In the genomic region with DNA sequence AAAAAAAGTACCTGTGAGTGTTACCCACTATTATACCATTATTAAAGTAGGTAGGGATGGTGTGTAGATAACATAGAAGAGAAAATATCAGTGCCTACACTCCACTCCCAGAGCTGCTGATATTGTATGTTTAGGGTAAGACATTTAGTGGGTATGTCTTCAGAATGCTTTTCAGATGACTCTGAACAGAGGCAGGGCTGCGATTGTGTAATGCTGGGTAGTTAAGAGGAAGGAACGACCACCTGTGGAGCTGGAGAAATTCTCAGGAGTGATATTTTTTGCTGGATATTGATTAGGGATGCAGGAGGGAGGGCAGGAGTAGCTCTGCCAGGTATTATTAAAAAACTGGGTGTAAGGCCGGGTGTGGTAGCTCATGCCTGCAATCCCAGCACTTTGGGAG, we compare ENCODE assay signal across 14 cellular contexts. TPM values are rescaled to one million over a fixed set of nuclear protein-coding genes. Genes with fewer than 3 reads are reported as not detected.
A peak's percentile ranks its signal among the peaks of the same experiment; 100 is the strongest.
DNase-seq lines count a peak whose midpoint lies in the region; ATAC-seq and TF ChIP-seq lines count a peak whose summit lies in the region.
"Had no signal": no experiment of that assay in that cellular context is flagged by ENCODE, and none has a peak within 500 bp of the region (broad histone marks: within the 10 kb centered on the region; RNA-seq: fewer than 3 reads in every experiment).

No MANE protein-coding gene starts in this region.

- peaks cover 26% of the 10 kb centered on the region for H3K36me3 Mint-ChIP-seq in CD4-positive, CD25-positive, alpha-beta regulatory T cell
- H3K36me3 Mint-ChIP-seq in GM23338 (ENCODE audit: low read depth): peaks cover 32% of the 10 kb centered on the region
- peaks cover 28% of the 10 kb centered on the region for H3K36me3 Mint-ChIP-seq in activated naive CD8-positive, alpha-beta T cell treated with anti-CD3 and anti-CD28 coated beads, Interleukin-2, amount 50 U/mL, for 24 hours (ENCODE audit: low read depth)
- H3K36me3 Mint-ChIP-seq in immature natural killer cell: peaks cover 5 to 11% (median 10%) of the 10 kb centered on the region in 3 donors

- no peaks in the 10 kb centered on the region for H3K9me3 ChIP-seq in CD4-positive, CD25-positive, alpha-beta regulatory T cell (ENCODE audit: control insufficient read depth in 2 of 2, low read length in 2 of 2)
- peaks cover 5% of the 10 kb centered on the region for H3K9me3 ChIP-seq in left ventricle myocardium inferior (replicated peaks)
- H3K9me3 ChIP-seq: stomach had no signal

- peaks cover 3% of the 10 kb centered on the region; the same call in 1 of the 2 replicates for H3F3A ChIP-seq in GM23338 (replicated peaks; ENCODE audit: low read depth)

- H3K27ac Mint-ChIP-seq in CD4-positive, CD25-positive, alpha-beta regulatory T cell: peak overlapping the region; percentile 49 to 90 (median 89)
- H3K27ac Mint-ChIP-seq in GM23338: peak overlapping the region; percentile 50; the same call in 1 of the 2 replicates
- H3K27ac Mint-ChIP-seq in activated naive CD8-positive, alpha-beta T cell treated with anti-CD3 and anti-CD28 coated beads, Interleukin-2, amount 50 U/mL, for 24 hours: peak overlapping the region; percentile 20
- H3K27ac Mint-ChIP-seq in immature natural killer cell: peak overlapping the region; percentile 56 to 79 (median 70)

- H3K27me3 ChIP-seq in CD4-positive, CD25-positive, alpha-beta regulatory T cell (ENCODE audit: control insufficient read depth, insufficient read depth, low read length): no peaks in the 10 kb centered on the region
- no peaks in the 10 kb centered on the region for H3K27me3 ChIP-seq in GM23338 (ENCODE audit: insufficient read depth)
- no peaks in the 10 kb centered on the region for H3K27me3 ChIP-seq in left ventricle myocardium inferior (ENCODE audit: low read depth)
- H3K27me3 ChIP-seq: cardiac muscle cell, stomach had no signal

- no peak overlapping the region for H2AFZ ChIP-seq in GM23338

- TF ChIP-seq CTCF in GM23338 (conservative IDR thresholded peaks at IDR 0.05; ENCODE audit: low read depth in 2 of 2) (no peak), left ventricle myocardium inferior (IDR thresholded peaks at IDR 0.05; ENCODE audit: borderline replicate concordance) (no peak)

- ATAC-seq in CD4-positive, CD25-positive, alpha-beta regulatory T cell (ENCODE audit: low read depth in 2 of 2): no peak
- no peak for ATAC-seq in GM23338
- ATAC-seq in activated naive CD8-positive, alpha-beta T cell treated with anti-CD3 and anti-CD28 coated beads, Interleukin-2, amount 50 U/mL, for 24 hours: no peak

- H3K9me3 Mint-ChIP-seq in CD4-positive, CD25-positive, alpha-beta regulatory T cell: peaks cover 0 to 2% (median 0%) of the 10 kb centered on the region in 7 donors
- H3K9me3 Mint-ChIP-seq in GM23338 (no peaks in the 10 kb centered on the region), immature natural killer cell (no peaks in the 10 kb centered on the region)
- no peaks in the 10 kb centered on the region for H3K9me3 Mint-ChIP-seq in activated naive CD8-positive, alpha-beta T cell treated with anti-CD3 and anti-CD28 coated beads, Interleukin-2, amount 50 U/mL, for 24 hours
- H3K9me3 Mint-ChIP-seq: IgD-negative memory B cell had no signal

- H3K27ac ChIP-seq in CD4-positive, CD25-positive, alpha-beta regulatory T cell (ENCODE audit: insufficient read depth, low read length, poor library complexity, severe bottlenecking): peak overlapping the region; percentile 28
- H3K27ac ChIP-seq in GM23338 (ENCODE audit: low read depth): no peak overlapping the region
- H3K27ac ChIP-seq in left ventricle myocardium inferior (replicated peaks): no peak overlapping the region
- H3K27ac ChIP-seq: cardiac muscle cell had no signal

- no peak overlapping the region for H3K4me2 ChIP-seq in GM23338

- H3K4me1 Mint-ChIP-seq in CD4-positive, CD25-positive, alpha-beta regulatory T cell: peaks cover 23 to 79% (median 51%) of the 10 kb centered on the region in 4 donors
- H3K4me1 Mint-ChIP-seq in GM23338 (peaks cover 32% of the 10 kb centered on the region), immature natural killer cell (peaks cover 54 to 80% of the 10 kb centered on the region in 2 donors)
- H3K4me1 Mint-ChIP-seq in activated naive CD8-positive, alpha-beta T cell treated with anti-CD3 and anti-CD28 coated beads, Interleukin-2, amount 50 U/mL, for 24 hours: peaks cover 53% of the 10 kb centered on the region

- H4K20me1 ChIP-seq in GM23338 (replicated peaks; ENCODE audit: insufficient read depth): peaks cover 12% of the 10 kb centered on the region

- H3K9me2 ChIP-seq in GM23338 (ENCODE audit: insufficient read depth): no peaks in the 10 kb centered on the region

- peaks cover 50% of the 10 kb centered on the region for H3K79me2 ChIP-seq in GM23338 (replicated peaks; ENCODE audit: insufficient read depth)

- intact Hi-C loops in left ventricle myocardium inferior (cut with micrococcal nuclease): no loop called here

- H3K4me3 ChIP-seq in CD4-positive, CD25-positive, alpha-beta regulatory T cell (ENCODE audit: low read depth, low read length): no peak overlapping the region
- H3K4me3 ChIP-seq in GM23338 (no peak overlapping the region), left ventricle myocardium inferior (no peak overlapping the region)
- H3K4me3 ChIP-seq: cardiac muscle cell had no signal

- no peaks in the 10 kb centered on the region for H3K27me3 Mint-ChIP-seq in CD4-positive, CD25-positive, alpha-beta regulatory T cell
- H3K27me3 Mint-ChIP-seq in GM23338 (ENCODE audit: insufficient read depth, low read depth, poor library complexity) (peaks cover 7% of the 10 kb centered on the region), immature natural killer cell (ENCODE audit: low read depth in 3 of 3) (peaks cover 12 to 21% (median 17%) of the 10 kb centered on the region in 3 donors)
- H3K27me3 Mint-ChIP-seq in activated naive CD8-positive, alpha-beta T cell treated with anti-CD3 and anti-CD28 coated beads, Interleukin-2, amount 50 U/mL, for 24 hours: no peaks in the 10 kb centered on the region
- H3K27me3 Mint-ChIP-seq: IgD-negative memory B cell had no signal

- no peak for DNase-seq in CD4-positive, CD25-positive, alpha-beta regulatory T cell
- DNase-seq in GM23338 (ENCODE audit: low spot score) (no peak), immature natural killer cell (no peak), left ventricle myocardium inferior (no peak), mucosa of gallbladder (ENCODE audit: low spot score) (no peak), 8988T (no peak), hypothalamus (lab: John Stamatoyannopoulos, UW) (no peak)
- no peak for DNase-seq in activated naive CD8-positive, alpha-beta T cell treated with anti-CD3 and anti-CD28 coated beads, Interleukin-2, amount 50 U/mL, for 24 hours
- DNase-seq: kidney, NCI-H2081 treated with DMSO at 0.1 percent for 48 hours, occipital lobe, stomach had no signal

- H3K4me1 ChIP-seq in CD4-positive, CD25-positive, alpha-beta regulatory T cell (ENCODE audit: control insufficient read depth, insufficient read depth, low read length, poor library complexity, severe bottlenecking): peaks cover 43% of the 10 kb centered on the region
- H3K4me1 ChIP-seq in GM23338 (ENCODE audit: insufficient read depth) (peaks cover 19% of the 10 kb centered on the region), left ventricle myocardium inferior (peaks cover 49% of the 10 kb centered on the region)

- peaks cover 17% of the 10 kb centered on the region for H3K36me3 ChIP-seq in CD4-positive, CD25-positive, alpha-beta regulatory T cell (ENCODE audit: control insufficient read depth, insufficient read depth, low read length)
- H3K36me3 ChIP-seq in GM23338 (ENCODE audit: insufficient read depth) (peaks cover 15% of the 10 kb centered on the region; the same call in 1 of the 2 replicates), left ventricle myocardium inferior (peaks cover 25% of the 10 kb centered on the region)

- H3K4me3 Mint-ChIP-seq in CD4-positive, CD25-positive, alpha-beta regulatory T cell: peak overlapping the region in 2 of 4 donors; percentile 39 to 81
- H3K4me3 Mint-ChIP-seq in GM23338 (no peak overlapping the region; the same call in 2 of the 3 replicates), immature natural killer cell (peak overlapping the region in 3 of 5 donors; percentile 11 to 57 (median 43))
- H3K4me3 Mint-ChIP-seq in activated naive CD8-positive, alpha-beta T cell treated with anti-CD3 and anti-CD28 coated beads, Interleukin-2, amount 50 U/mL, for 24 hours: peak overlapping the region; percentile 9

TF ChIP-seq in GM23338, 12 proteins besides CTCF, POLR2A, EP300 and RAD21 (continues in another document):
- no peak for TF ChIP-seq POLR2AphosphoS5 (IDR thresholded peaks at IDR 0.05; ENCODE audit: low read depth)
- TF ChIP-seq ZNF331 (CRISPR knock-in tag; IDR thresholded peaks at IDR 0.05; ENCODE audit: low read depth): no peak
- TF ChIP-seq, protein P1, sequence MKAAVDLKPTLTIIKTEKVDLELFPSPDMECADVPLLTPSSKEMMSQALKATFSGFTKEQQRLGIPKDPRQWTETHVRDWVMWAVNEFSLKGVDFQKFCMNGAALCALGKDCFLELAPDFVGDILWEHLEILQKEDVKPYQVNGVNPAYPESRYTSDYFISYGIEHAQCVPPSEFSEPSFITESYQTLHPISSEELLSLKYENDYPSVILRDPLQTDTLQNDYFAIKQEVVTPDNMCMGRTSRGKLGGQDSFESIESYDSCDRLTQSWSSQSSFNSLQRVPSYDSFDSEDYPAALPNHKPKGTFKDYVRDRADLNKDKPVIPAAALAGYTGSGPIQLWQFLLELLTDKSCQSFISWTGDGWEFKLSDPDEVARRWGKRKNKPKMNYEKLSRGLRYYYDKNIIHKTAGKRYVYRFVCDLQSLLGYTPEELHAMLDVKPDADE (IDR thresholded peaks at IDR 0.05): no peak
- no peak for TF ChIP-seq NANOG (IDR thresholded peaks at IDR 0.05; ENCODE audit: borderline replicate concordance)
- no peak for TF ChIP-seq CREB1 (CRISPR knock-in tag; IDR thresholded peaks at IDR 0.05; ENCODE audit: low read depth)
- TF ChIP-seq EZH2 (IDR thresholded peaks at IDR 0.05; ENCODE audit: low read depth, unreplicated experiment): no peak
- no peak for TF ChIP-seq JUNB (IDR thresholded peaks at IDR 0.05; ENCODE audit: unreplicated experiment)
- no peak for TF ChIP-seq ZNF114 (CRISPR knock-in tag; IDR thresholded peaks at IDR 0.05)

RNA-seq across cellular contexts. Expression of a gene that starts 2.8 kb away (rescaled TPM):
- total RNA-seq in CD4-positive, CD25-positive, alpha-beta regulatory T cell: 63.8 TPM
- 10 to 100 TPM; 68.6 to 76.2 (median 69.4) TPM for polyA plus RNA-seq in CD4-positive, CD25-positive, alpha-beta regulatory T cell
- 59.1 and 74.2 TPM in 2 replicates for total RNA-seq in GM23338 (2014; rRNA removed; shearing (Covaris generic))
- 27.6 and 34.8 TPM in 2 replicates for polyA plus RNA-seq in GM23338 (2016; fragmentation: Nextera tagmentation; extraction: Ambion mirVana)
- polyA plus RNA-seq in immature natural killer cell: 10 to 100 TPM; 37.0 to 56.9 (median 39.3) TPM
- total RNA-seq in left ventricle myocardium inferior: 33.8 TPM
- 67.5 TPM for total RNA-seq in mucosa of gallbladder

RNA-seq across cellular contexts. Expression of a gene that starts 53.0 kb away (rescaled TPM):
- 221 TPM for total RNA-seq in CD4-positive, CD25-positive, alpha-beta regulatory T cell
- polyA plus RNA-seq in CD4-positive, CD25-positive, alpha-beta regulatory T cell: 10 to 100 TPM; 84.4 to 97.3 (median 90.9) TPM
- total RNA-seq in GM23338 (2014; rRNA removed; shearing (Covaris generic)): 42.4 and 47.6 TPM in 2 replicates
- polyA plus RNA-seq in GM23338 (2016; fragmentation: Nextera tagmentation; extraction: Ambion mirVana): 37.2 and 38.8 TPM in 2 replicates
- 10 to 100 TPM; 45.5 to 79.9 (median 50.9) TPM for polyA plus RNA-seq in immature natural killer cell
- total RNA-seq in left ventricle myocardium inferior: 12.0 TPM
- total RNA-seq in mucosa of gallbladder: 54.9 TPM

Comparison
In these comparisons a context has a peak if more than half of its experiments do, and no peak if none do; other contexts are left out.
1. H3K27ac Mint-ChIP-seq: peak in every context shown above with its lines; median percentile 89 in CD4-positive, CD25-positive, alpha-beta regulatory T cell; 70 in immature natural killer cell; 50 in GM23338; 20 in activated naive CD8-positive, alpha-beta T cell treated with anti-CD3 and anti-CD28 coated beads, Interleukin-2, amount 50 U/mL, for 24 hours.